8 cellular contexts compared by ENCODE assay signal in genomic region chr11:65615229-65615949, GRCh38. TPM values are rescaled to one million over a fixed set of nuclear protein-coding genes. Genes with fewer than 3 reads are reported as not detected.
A peak's percentile ranks its signal among the peaks of the same experiment; 100 is the strongest.
DNase-seq lines count a peak whose midpoint lies in the region; ATAC-seq, FAIRE-seq and TF ChIP-seq lines count a peak whose summit lies in the region.

Gene PCNX3 (plus strand): TSS chr11:65615776. CDS start chr11:65616312, 536 bp downstream.

- POLR2A ChIA-PET in naive thymus-derived CD8-positive, alpha-beta T cell (lab: Charles Lee): interaction anchor here (0.5 to 38.5 kb wide), 44 partner anchors 9 to 1853 kb away, joined by 3 to 1068 read pairs (median 5); partner anchors contain the start of genes BANF1, CCDC85B, CFL1 and EHBP1L1

- peak within 1 kb of the TSS; percentile 94 to 99 (median 96) for H3K4me3 Mint-ChIP-seq in naive thymus-derived CD8-positive, alpha-beta T cell

- peaks cover 0 to 32% (median 3%) of the 10 kb centered on the region in 3 donors for H3K36me3 Mint-ChIP-seq in naive thymus-derived CD8-positive, alpha-beta T cell

- H3K27ac Mint-ChIP-seq in naive thymus-derived CD8-positive, alpha-beta T cell: peak within 1 kb of the TSS; percentile 94 to 99 (median 97)

- H3K9me3 ChIP-seq in Loucy (ENCODE audit: insufficient read depth, low read depth, low read length): no peaks in the 10 kb centered on the region

- H3K9me2 ChIP-seq in Loucy (replicated peaks; ENCODE audit: low read depth, low read length): no peaks in the 10 kb centered on the region

- H3K4me3 ChIP-seq in Loucy (ENCODE audit: low read length, poor library complexity, severe bottlenecking) (peak within 1 kb of the TSS; percentile 77), fibroblast of mammary gland (ENCODE audit: control insufficient read depth, low read depth, low read length) (peak within 1 kb of the TSS; percentile 91)

- 0 out of 2 replicates have a peak within 1 kb of the TSS, but pooled peaks have one; percentile 24 for H2AFZ ChIP-seq in Loucy (ENCODE audit: low read length)

- H3K36me3 ChIP-seq in Loucy (ENCODE audit: insufficient read depth, low read length): peaks cover 27% of the 10 kb centered on the region; the same call in 1 of the 2 replicates

- peaks cover 0 to 2% (median 0%) of the 10 kb centered on the region in 5 donors for H3K27me3 Mint-ChIP-seq in naive thymus-derived CD8-positive, alpha-beta T cell

- no peaks in the 10 kb centered on the region for H3K27me3 ChIP-seq in Loucy (ENCODE audit: insufficient read depth, low read length, poor library complexity, severe bottlenecking)

- TF ChIP-seq CTCF in Loucy (conservative IDR thresholded peaks at IDR 0.05; ENCODE audit: low read length): no peak
- no peak for TF ChIP-seq CTCF in fibroblast of mammary gland (conservative IDR thresholded peaks at IDR 0.05; ENCODE audit: control insufficient read depth, insufficient read depth, low read depth, low read length)

- H4K20me1 ChIP-seq in Loucy (ENCODE audit: insufficient read depth, low read length, poor library complexity, severe bottlenecking): peaks cover 67% of the 10 kb centered on the region

- peak within 1 kb of the TSS; percentile 99 for H3K9ac ChIP-seq in Loucy (ENCODE audit: low read depth, low read length, poor library complexity, severe bottlenecking)

- DNase-seq in EH (ENCODE audit: low read depth): peak; percentile 100
- peak; percentile 100 for DNase-seq in H54 (ENCODE audit: insufficient read length, low spot score)
- peak; percentile 100 for DNase-seq in activated T-helper 9 cell treated with anti-CD3 and anti-CD28 coated beads, Interleukin-2, amount 50 U/mL, for 16 hours (ENCODE audit: low read depth)
- peak; percentile 100 for DNase-seq in fibroblast of mammary gland (ENCODE audit: low read depth)
- DNase-seq in naive thymus-derived CD8-positive, alpha-beta T cell: peak; percentile 97 to 100 (median 100)
- peak; percentile 100 for DNase-seq in stimulated activated naive CD4-positive, alpha-beta T cell (lab: John Stamatoyannopoulos, UW)

- no peaks in the 10 kb centered on the region for H3K9me3 Mint-ChIP-seq in naive thymus-derived CD8-positive, alpha-beta T cell

- peaks cover 93% of the 10 kb centered on the region for H3K79me2 ChIP-seq in Loucy (ENCODE audit: insufficient read depth, low read length)

- peak; percentile 70 for FAIRE-seq in H54 (lab: Jason Lieb, UNC)

- H3K4me1 ChIP-seq in Loucy (ENCODE audit: insufficient read depth, low read length, poor library complexity, severe bottlenecking): peaks cover 36% of the 10 kb centered on the region

- no peaks in the 10 kb centered on the region for H3F3A ChIP-seq in Loucy (ENCODE audit: low read depth)

- ATAC-seq in naive thymus-derived CD8-positive, alpha-beta T cell: peak; percentile 86 to 89

- H3K4me1 Mint-ChIP-seq in naive thymus-derived CD8-positive, alpha-beta T cell: peaks cover 22 to 55% (median 51%) of the 10 kb centered on the region in 4 donors

- peak; percentile 56; the same call in 1 of the 2 replicates for TF ChIP-seq POLR2A in H54 (IDR thresholded peaks at IDR 0.05; ENCODE audit: low read depth, low read length)
- TF ChIP-seq POLR2A in Raji (IDR thresholded peaks at IDR 0.05; ENCODE audit: insufficient read depth, low read depth, low read length): peak; percentile 63

- H3K4me2 ChIP-seq in Loucy (ENCODE audit: low read depth, low read length, poor library complexity, severe bottlenecking): peak within 1 kb of the TSS; percentile 99

RNA-seq across cellular contexts. Expression of gene PCNX3, which starts in this region (rescaled TPM):
- 10 to 100 TPM; 57.4 to 64.2 TPM for total RNA-seq in naive thymus-derived CD8-positive, alpha-beta T cell
- polyA plus RNA-seq in naive thymus-derived CD8-positive, alpha-beta T cell: 1 to 10 TPM in 2 of 3 donors, under 1 TPM in 1; 0.96 to 6.5 (median 2.2) TPM

Comparison
In these comparisons a context has a peak if more than half of its experiments do, and no peak if none do; other contexts are left out.
1. Peak in every context shown above with its lines: DNase-seq, ATAC-seq and H3K4me3 ChIP-seq.